In the genomic region with DNA sequence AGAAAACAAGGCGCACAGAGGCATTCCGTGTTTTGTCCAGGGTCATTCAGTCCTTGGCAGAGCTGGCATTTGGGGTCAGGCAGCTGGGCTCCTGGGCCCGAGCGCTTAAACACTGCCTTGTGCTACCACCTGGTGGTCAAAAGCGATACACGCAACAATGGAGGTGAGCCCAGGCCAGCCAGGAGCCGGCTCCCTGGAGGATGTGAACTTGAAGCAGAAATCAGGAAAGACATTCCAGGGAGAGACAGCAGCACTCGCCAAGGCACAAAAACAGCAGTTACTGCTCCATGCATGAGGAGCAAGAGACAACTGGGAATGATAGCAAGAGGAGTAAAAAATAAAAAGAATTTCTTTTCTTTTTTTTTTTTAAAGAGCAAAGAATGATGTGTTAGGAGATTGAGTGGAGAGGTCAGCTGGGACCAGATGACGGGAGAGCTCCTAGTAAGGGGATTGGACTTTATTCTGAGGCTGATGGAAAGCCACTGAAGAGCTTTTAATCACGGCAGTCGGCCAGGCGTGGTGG, we compare ENCODE assay signal across 1 cellular context.
TF ChIP-seq lines count a peak whose summit lies in the region.

No MANE protein-coding gene starts in this region.

TF ChIP-seq in HepG2, 621 proteins besides CTCF, POLR2A, EP300 and RAD21 (continued from another document and continues in another):
- TF ChIP-seq, protein P1, sequence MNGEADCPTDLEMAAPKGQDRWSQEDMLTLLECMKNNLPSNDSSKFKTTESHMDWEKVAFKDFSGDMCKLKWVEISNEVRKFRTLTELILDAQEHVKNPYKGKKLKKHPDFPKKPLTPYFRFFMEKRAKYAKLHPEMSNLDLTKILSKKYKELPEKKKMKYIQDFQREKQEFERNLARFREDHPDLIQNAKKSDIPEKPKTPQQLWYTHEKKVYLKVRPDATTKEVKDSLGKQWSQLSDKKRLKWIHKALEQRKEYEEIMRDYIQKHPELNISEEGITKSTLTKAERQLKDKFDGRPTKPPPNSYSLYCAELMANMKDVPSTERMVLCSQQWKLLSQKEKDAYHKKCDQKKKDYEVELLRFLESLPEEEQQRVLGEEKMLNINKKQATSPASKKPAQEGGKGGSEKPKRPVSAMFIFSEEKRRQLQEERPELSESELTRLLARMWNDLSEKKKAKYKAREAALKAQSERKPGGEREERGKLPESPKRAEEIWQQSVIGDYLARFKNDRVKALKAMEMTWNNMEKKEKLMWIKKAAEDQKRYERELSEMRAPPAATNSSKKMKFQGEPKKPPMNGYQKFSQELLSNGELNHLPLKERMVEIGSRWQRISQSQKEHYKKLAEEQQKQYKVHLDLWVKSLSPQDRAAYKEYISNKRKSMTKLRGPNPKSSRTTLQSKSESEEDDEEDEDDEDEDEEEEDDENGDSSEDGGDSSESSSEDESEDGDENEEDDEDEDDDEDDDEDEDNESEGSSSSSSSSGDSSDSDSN (CRISPR knock-in tag; IDR thresholded peaks at IDR 0.05): no peak
- TF ChIP-seq, protein P2, sequence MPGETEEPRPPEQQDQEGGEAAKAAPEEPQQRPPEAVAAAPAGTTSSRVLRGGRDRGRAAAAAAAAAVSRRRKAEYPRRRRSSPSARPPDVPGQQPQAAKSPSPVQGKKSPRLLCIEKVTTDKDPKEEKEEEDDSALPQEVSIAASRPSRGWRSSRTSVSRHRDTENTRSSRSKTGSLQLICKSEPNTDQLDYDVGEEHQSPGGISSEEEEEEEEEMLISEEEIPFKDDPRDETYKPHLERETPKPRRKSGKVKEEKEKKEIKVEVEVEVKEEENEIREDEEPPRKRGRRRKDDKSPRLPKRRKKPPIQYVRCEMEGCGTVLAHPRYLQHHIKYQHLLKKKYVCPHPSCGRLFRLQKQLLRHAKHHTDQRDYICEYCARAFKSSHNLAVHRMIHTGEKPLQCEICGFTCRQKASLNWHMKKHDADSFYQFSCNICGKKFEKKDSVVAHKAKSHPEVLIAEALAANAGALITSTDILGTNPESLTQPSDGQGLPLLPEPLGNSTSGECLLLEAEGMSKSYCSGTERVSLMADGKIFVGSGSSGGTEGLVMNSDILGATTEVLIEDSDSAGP (CRISPR knock-in tag; IDR thresholded peaks at IDR 0.05; ENCODE audit: borderline replicate concordance): peak; percentile 62; the same call in 1 of the 2 replicates
- TF ChIP-seq PCBP1 (IDR thresholded peaks at IDR 0.05; ENCODE audit: borderline replicate concordance, low read depth, low read length): no peak
- TF ChIP-seq SKI (IDR thresholded peaks at IDR 0.05; ENCODE audit: partially characterized antibody): no peak
- TF ChIP-seq ZNF607 (CRISPR knock-in tag; IDR thresholded peaks at IDR 0.05; ENCODE audit: borderline replicate concordance): no peak
- no peak for TF ChIP-seq HNRNPK (IDR thresholded peaks at IDR 0.05; ENCODE audit: low read depth, low read length, poor library complexity, severe bottlenecking)
- TF ChIP-seq ZMYM4 (CRISPR knock-in tag; IDR thresholded peaks at IDR 0.05): no peak
- TF ChIP-seq, protein P3, sequence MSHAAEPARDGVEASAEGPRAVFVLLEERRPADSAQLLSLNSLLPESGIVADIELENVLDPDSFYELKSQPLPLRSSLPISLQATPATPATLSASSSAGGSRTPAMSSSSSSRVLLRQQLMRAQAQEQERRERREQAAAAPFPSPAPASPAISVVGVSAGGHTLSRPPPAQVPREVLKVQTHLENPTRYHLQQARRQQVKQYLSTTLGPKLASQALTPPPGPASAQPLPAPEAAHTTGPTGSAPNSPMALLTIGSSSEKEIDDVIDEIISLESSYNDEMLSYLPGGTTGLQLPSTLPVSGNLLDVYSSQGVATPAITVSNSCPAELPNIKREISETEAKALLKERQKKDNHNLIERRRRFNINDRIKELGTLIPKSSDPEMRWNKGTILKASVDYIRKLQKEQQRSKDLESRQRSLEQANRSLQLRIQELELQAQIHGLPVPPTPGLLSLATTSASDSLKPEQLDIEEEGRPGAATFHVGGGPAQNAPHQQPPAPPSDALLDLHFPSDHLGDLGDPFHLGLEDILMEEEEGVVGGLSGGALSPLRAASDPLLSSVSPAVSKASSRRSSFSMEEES (CRISPR knock-in tag; IDR thresholded peaks at IDR 0.05): 0 out of 2 replicates have a peak, but pooled peaks have one; percentile 43
- TF ChIP-seq, protein P4, sequence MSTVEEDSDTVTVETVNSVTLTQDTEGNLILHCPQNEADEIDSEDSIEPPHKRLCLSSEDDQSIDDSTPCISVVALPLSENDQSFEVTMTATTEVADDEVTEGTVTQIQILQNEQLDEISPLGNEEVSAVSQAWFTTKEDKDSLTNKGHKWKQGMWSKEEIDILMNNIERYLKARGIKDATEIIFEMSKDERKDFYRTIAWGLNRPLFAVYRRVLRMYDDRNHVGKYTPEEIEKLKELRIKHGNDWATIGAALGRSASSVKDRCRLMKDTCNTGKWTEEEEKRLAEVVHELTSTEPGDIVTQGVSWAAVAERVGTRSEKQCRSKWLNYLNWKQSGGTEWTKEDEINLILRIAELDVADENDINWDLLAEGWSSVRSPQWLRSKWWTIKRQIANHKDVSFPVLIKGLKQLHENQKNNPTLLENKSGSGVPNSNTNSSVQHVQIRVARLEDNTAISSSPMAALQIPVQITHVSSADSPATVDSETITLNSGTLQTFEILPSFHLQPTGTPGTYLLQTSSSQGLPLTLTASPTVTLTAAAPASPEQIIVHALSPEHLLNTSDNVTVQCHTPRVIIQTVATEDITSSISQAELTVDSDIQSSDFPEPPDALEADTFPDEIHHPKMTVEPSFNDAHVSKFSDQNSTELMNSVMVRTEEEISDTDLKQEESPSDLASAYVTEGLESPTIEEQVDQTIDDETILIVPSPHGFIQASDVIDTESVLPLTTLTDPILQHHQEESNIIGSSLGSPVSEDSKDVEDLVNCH (CRISPR knock-in tag; IDR thresholded peaks at IDR 0.05): no peak
- TF ChIP-seq ZSCAN25 (CRISPR knock-in tag; IDR thresholded peaks at IDR 0.05): no peak; the same call in 1 of the 2 replicates
- no peak for TF ChIP-seq GATA4 (IDR thresholded peaks at IDR 0.05; ENCODE audit: borderline replicate concordance, low read depth)
- TF ChIP-seq KMT2B (CRISPR knock-in tag; IDR thresholded peaks at IDR 0.05): peak; percentile 70; the same call in 1 of the 2 replicates
- no peak for TF ChIP-seq ZFP37 (CRISPR knock-in tag; IDR thresholded peaks at IDR 0.05; ENCODE audit: borderline replicate concordance)
- TF ChIP-seq ZNF790 (CRISPR knock-in tag; IDR thresholded peaks at IDR 0.05; ENCODE audit: borderline replicate concordance): no peak
- TF ChIP-seq ZNF678 (CRISPR knock-in tag; IDR thresholded peaks at IDR 0.05): 0 out of 2 replicates have a peak, but pooled peaks have one; percentile 54
- TF ChIP-seq ZNF816 (CRISPR knock-in tag; IDR thresholded peaks at IDR 0.05; ENCODE audit: borderline replicate concordance): 0 out of 2 replicates have a peak, but pooled peaks have one; percentile 38
- no peak for TF ChIP-seq RFX3 (CRISPR knock-in tag; IDR thresholded peaks at IDR 0.05)
- 0 out of 2 replicates have a peak, but pooled peaks have one; percentile 51 for TF ChIP-seq TGIF2 (CRISPR knock-in tag; IDR thresholded peaks at IDR 0.05)
- peak; percentile 47; the same call in 1 of the 2 replicates for TF ChIP-seq SPEN (CRISPR knock-in tag; IDR thresholded peaks at IDR 0.05; ENCODE audit: low read depth)
- TF ChIP-seq ELF3 (CRISPR knock-in tag; IDR thresholded peaks at IDR 0.05): peak; percentile 65; the same call in 1 of the 2 replicates
- peak; percentile 53; the same call in 1 of the 2 replicates for TF ChIP-seq THAP11 (CRISPR knock-in tag; IDR thresholded peaks at IDR 0.05)
- no peak for TF ChIP-seq PHF20 (CRISPR knock-in tag; IDR thresholded peaks at IDR 0.05)
- no peak for TF ChIP-seq CCAR2 (optimal IDR thresholded peaks at IDR 0.05; ENCODE audit: low read depth, low read length)
- TF ChIP-seq, protein P5, sequence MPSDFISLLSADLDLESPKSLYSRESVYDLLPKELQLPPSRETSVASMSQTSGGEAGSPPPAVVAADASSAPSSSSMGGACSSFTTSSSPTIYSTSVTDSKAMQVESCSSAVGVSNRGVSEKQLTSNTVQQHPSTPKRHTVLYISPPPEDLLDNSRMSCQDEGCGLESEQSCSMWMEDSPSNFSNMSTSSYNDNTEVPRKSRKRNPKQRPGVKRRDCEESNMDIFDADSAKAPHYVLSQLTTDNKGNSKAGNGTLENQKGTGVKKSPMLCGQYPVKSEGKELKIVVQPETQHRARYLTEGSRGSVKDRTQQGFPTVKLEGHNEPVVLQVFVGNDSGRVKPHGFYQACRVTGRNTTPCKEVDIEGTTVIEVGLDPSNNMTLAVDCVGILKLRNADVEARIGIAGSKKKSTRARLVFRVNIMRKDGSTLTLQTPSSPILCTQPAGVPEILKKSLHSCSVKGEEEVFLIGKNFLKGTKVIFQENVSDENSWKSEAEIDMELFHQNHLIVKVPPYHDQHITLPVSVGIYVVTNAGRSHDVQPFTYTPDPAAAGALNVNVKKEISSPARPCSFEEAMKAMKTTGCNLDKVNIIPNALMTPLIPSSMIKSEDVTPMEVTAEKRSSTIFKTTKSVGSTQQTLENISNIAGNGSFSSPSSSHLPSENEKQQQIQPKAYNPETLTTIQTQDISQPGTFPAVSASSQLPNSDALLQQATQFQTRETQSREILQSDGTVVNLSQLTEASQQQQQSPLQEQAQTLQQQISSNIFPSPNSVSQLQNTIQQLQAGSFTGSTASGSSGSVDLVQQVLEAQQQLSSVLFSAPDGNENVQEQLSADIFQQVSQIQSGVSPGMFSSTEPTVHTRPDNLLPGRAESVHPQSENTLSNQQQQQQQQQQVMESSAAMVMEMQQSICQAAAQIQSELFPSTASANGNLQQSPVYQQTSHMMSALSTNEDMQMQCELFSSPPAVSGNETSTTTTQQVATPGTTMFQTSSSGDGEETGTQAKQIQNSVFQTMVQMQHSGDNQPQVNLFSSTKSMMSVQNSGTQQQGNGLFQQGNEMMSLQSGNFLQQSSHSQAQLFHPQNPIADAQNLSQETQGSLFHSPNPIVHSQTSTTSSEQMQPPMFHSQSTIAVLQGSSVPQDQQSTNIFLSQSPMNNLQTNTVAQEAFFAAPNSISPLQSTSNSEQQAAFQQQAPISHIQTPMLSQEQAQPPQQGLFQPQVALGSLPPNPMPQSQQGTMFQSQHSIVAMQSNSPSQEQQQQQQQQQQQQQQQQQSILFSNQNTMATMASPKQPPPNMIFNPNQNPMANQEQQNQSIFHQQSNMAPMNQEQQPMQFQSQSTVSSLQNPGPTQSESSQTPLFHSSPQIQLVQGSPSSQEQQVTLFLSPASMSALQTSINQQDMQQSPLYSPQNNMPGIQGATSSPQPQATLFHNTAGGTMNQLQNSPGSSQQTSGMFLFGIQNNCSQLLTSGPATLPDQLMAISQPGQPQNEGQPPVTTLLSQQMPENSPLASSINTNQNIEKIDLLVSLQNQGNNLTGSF (CRISPR knock-in tag; IDR thresholded peaks at IDR 0.05): no peak
- TF ChIP-seq RXRA (CRISPR knock-in tag; IDR thresholded peaks at IDR 0.05): peak; percentile 87
- TF ChIP-seq NR1H2 (CRISPR knock-in tag; IDR thresholded peaks at IDR 0.05; ENCODE audit: borderline replicate concordance, low read depth): no peak
- TF ChIP-seq ZNF567 (CRISPR knock-in tag; IDR thresholded peaks at IDR 0.05; ENCODE audit: borderline replicate concordance): no peak
- TF ChIP-seq, protein P6, sequence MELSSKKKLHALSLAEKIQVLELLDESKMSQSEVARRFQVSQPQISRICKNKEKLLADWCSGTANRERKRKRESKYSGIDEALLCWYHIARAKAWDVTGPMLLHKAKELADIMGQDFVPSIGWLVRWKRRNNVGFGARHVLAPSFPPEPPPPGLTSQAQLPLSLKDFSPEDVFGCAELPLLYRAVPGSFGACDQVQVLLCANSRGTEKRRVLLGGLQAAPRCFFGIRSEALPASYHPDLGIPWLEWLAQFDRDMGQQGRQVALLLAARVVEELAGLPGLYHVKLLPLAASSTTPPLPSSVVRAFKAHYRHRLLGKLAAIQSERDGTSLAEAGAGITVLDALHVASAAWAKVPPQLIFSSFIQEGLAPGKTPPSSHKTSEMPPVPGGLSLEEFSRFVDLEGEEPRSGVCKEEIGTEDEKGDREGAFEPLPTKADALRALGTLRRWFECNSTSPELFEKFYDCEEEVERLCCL (CRISPR knock-in tag; IDR thresholded peaks at IDR 0.05; ENCODE audit: borderline replicate concordance): no peak
- peak; percentile 79; the same call in 1 of the 2 replicates for TF ChIP-seq SMAD3 (CRISPR knock-in tag; IDR thresholded peaks at IDR 0.05)
- TF ChIP-seq, protein P7, sequence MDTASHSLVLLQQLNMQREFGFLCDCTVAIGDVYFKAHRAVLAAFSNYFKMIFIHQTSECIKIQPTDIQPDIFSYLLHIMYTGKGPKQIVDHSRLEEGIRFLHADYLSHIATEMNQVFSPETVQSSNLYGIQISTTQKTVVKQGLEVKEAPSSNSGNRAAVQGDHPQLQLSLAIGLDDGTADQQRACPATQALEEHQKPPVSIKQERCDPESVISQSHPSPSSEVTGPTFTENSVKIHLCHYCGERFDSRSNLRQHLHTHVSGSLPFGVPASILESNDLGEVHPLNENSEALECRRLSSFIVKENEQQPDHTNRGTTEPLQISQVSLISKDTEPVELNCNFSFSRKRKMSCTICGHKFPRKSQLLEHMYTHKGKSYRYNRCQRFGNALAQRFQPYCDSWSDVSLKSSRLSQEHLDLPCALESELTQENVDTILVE (CRISPR knock-in tag; IDR thresholded peaks at IDR 0.05): peak; percentile 79; the same call in 1 of the 2 replicates
- TF ChIP-seq, protein P8, sequence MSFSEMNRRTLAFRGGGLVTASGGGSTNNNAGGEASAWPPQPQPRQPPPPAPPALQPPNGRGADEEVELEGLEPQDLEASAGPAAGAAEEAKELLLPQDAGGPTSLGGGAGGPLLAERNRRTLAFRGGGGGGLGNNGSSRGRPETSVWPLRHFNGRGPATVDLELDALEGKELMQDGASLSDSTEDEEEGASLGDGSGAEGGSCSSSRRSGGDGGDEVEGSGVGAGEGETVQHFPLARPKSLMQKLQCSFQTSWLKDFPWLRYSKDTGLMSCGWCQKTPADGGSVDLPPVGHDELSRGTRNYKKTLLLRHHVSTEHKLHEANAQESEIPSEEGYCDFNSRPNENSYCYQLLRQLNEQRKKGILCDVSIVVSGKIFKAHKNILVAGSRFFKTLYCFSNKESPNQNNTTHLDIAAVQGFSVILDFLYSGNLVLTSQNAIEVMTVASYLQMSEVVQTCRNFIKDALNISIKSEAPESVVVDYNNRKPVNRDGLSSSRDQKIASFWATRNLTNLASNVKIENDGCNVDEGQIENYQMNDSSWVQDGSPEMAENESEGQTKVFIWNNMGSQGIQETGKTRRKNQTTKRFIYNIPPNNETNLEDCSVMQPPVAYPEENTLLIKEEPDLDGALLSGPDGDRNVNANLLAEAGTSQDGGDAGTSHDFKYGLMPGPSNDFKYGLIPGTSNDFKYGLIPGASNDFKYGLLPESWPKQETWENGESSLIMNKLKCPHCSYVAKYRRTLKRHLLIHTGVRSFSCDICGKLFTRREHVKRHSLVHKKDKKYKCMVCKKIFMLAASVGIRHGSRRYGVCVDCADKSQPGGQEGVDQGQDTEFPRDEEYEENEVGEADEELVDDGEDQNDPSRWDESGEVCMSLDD (CRISPR knock-in tag; IDR thresholded peaks at IDR 0.05; ENCODE audit: borderline replicate concordance): no peak
- TF ChIP-seq HHEX (CRISPR knock-in tag; IDR thresholded peaks at IDR 0.05): 0 out of 2 replicates have a peak, but pooled peaks have one; percentile 13
- no peak for TF ChIP-seq ZSCAN30 (CRISPR knock-in tag; IDR thresholded peaks at IDR 0.05)
- TF ChIP-seq NFE2L1 (CRISPR knock-in tag; IDR thresholded peaks at IDR 0.05; ENCODE audit: borderline replicate concordance): no peak
- TF ChIP-seq HDAC1 (CRISPR knock-in tag; IDR thresholded peaks at IDR 0.05): 0 out of 2 replicates have a peak, but pooled peaks have one; percentile 23
